8 cellular contexts compared by ENCODE assay signal in the genomic region with DNA sequence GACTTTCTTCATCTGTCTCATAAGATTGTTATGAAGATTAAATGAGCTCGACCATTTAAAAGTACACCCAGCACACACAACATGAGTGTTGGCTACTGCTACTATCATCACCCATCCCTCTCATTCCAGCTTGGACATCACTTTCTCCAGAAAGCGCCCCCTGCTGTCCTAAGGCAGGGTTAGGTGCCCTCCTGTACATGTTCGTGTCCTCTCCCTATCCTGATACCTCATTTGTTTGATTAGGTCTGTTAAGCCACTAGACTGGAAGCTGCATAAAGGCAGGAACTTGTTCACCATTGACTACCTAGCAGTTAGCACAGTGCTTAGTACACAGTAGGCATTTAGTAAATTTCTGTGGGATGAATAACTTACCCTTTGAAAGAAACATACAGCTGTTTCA.
DNase-seq lines count a peak whose midpoint lies in the region; ATAC-seq and TF ChIP-seq lines count a peak whose summit lies in the region.

No MANE protein-coding gene starts in this region.

- POLR2A ChIA-PET in BJ (lab: Charles Lee) = no interaction called here

- no peaks in the 10 kb centered on the region for H3K4me1 ChIP-seq in uterus

- H3K36me3 ChIP-seq in BJ (ENCODE audit: control insufficient read depth, insufficient read depth, low read length) = no peaks in the 10 kb centered on the region
- no peaks in the 10 kb centered on the region for H3K36me3 ChIP-seq in uterus

- H3K27ac ChIP-seq in uterus = no peak overlapping the region

- intact Hi-C loops in left colon (cut with DNase I, micrococcal nuclease) = no loop called here
- intact Hi-C loops in uterus (cut with DNase I; ENCODE audit: low total_unique reads) = no loop called here

- TF ChIP-seq POLR2A in uterus (IDR thresholded peaks at IDR 0.05) = no peak

- H3K27me3 ChIP-seq in BJ (ENCODE audit: control insufficient read depth, insufficient read depth, low read length) (peaks cover 13% of the 10 kb centered on the region), uterus (peaks cover 0 to 5% of the 10 kb centered on the region in 2 donors)

- TF ChIP-seq CTCF in BJ (IDR thresholded peaks at IDR 0.05; ENCODE audit: insufficient read depth, low read depth, low read length) = peak; percentile 56
- no peak for TF ChIP-seq CTCF in uterus (IDR thresholded peaks at IDR 0.05)

- DNase-seq in BJ (ENCODE audit: low read depth) = no peak
- DNase-seq in HT1080 (ENCODE audit: low read depth) = peak; percentile 29
- DNase-seq in activated T-cell treated with anti-CD3 and anti-CD28 coated beads for 4 hours = peak; percentile 19
- DNase-seq in left colon = peak in 1 of 2 donors; percentile 63
- no peak for DNase-seq in SKM-1 treated with dmso at 0.1 percent for 144 hours (lab: John Stamatoyannopoulos, UW; ENCODE audit: unreplicated experiment)
- DNase-seq in uterus = no peak
- DNase-seq in NCI-H1092 treated with DMSO at 0.1 percent for 48 hours (lab: John Stamatoyannopoulos, UW) = no peak

- no peaks in the 10 kb centered on the region for H3K9me3 ChIP-seq in uterus

- CTCF ChIA-PET in BJ (lab: Yijun Ruan, JAX) = interaction anchor here (0.9 to 1.3 kb wide), 4 partner anchors 229 to 310 kb away, joined by 3 to 12 read pairs (median 3); no protein-coding TSS in a partner anchor

- ATAC-seq in left colon = peak; percentile 60
- no peak for ATAC-seq in GM18907 (IDR thresholded peaks at IDR 0.05; ENCODE audit: unreplicated experiment)

- H3K4me3 ChIP-seq in BJ (ENCODE audit: low read depth, low read length) (no peak overlapping the region), uterus (no peak overlapping the region)

Comparison
In these comparisons a context has a peak if more than half of its experiments do, and no peak if none do; other contexts are left out.
1. DNase-seq: peak in HT1080 (single experiment) and activated T-cell treated with anti-CD3 and anti-CD28 coated beads for 4 hours (single experiment); none in BJ (single experiment), SKM-1 treated with dmso at 0.1 percent for 144 hours (single experiment), uterus (0 of 2) and NCI-H1092 treated with DMSO at 0.1 percent for 48 hours (single experiment).